ENCODE assay signal across 20 cellular contexts in genomic region chr20:64258071-64258823, GRCh38. TPM values are rescaled to one million over a fixed set of nuclear protein-coding genes. Genes with fewer than 3 reads are reported as not detected.
A peak's percentile ranks its signal among the peaks of the same experiment; 100 is the strongest.
DNase-seq lines count a peak whose midpoint lies in the region; ATAC-seq and TF ChIP-seq lines count a peak whose summit lies in the region.
"Had no signal": no experiment of that assay in that cellular context is flagged by ENCODE, and none has a peak within 500 bp of the region (broad histone marks: within the 10 kb centered on the region; RNA-seq: fewer than 3 reads in every experiment).

No MANE protein-coding gene starts in this region.

- H3K4me1 Mint-ChIP-seq in CD8-positive, alpha-beta memory T cell, result peaks cover 69 to 82% (median 77%) of the 10 kb centered on the region in 3 donors
- peaks cover 60 to 81% (median 77%) of the 10 kb centered on the region in 7 donors for H3K4me1 Mint-ChIP-seq in naive thymus-derived CD4-positive, alpha-beta T cell

- peaks cover 0 to 46% (median 11%) of the 10 kb centered on the region in 3 donors for H3K36me3 Mint-ChIP-seq in CD8-positive, alpha-beta memory T cell
- H3K36me3 Mint-ChIP-seq in naive thymus-derived CD4-positive, alpha-beta T cell, result peaks cover 0 to 29% (median 18%) of the 10 kb centered on the region in 5 donors

- no peak for DNase-seq in CD8-positive, alpha-beta memory T cell
- DNase-seq in WERI-Rb-1 (peak; percentile 10), NCI-H1694 treated with DMSO at 0.1 percent for 48 hours (lab: John Stamatoyannopoulos, UW) (no peak), GM19240 (ENCODE audit: insufficient read length, low spot score) (no peak), caudate nucleus (lab: John Stamatoyannopoulos, UW) (no peak)
- no peak for DNase-seq in naive thymus-derived CD4-positive, alpha-beta T cell
- DNase-seq in activated CD8-positive, alpha-beta memory T cell treated with anti-CD3 and anti-CD28 coated beads for 24 hours, result no peak
- DNase-seq: activated CD8-positive, alpha-beta memory T cell treated with anti-CD3 and anti-CD28 coated beads, Interleukin-2, amount 50 U/mL, for 48 hours; kidney glomerular epithelial cell; NCI-H2029; NCI-H510A treated with DMSO at 0.1 percent for 48 hours; pancreas; stimulated activated CD4-positive, alpha-beta T cell treated with anti-CD3 and anti-CD28 coated beads, Interleukin-2, amount 100 ng/mL, for 48 hours had no signal

- H4K20me1 ChIP-seq in BLaER1, result peaks cover 64% of the 10 kb centered on the region

- H3K27ac ChIP-seq in BLaER1, result no peak overlapping the region
- H3K27ac ChIP-seq in CD8-positive, alpha-beta memory T cell (ENCODE audit: low read depth, low read length), result no peak overlapping the region
- no peak overlapping the region for H3K27ac ChIP-seq in WERI-Rb-1
- no peak overlapping the region for H3K27ac ChIP-seq in naive thymus-derived CD4-positive, alpha-beta T cell (ENCODE audit: low read depth, low read length)
- H3K27ac ChIP-seq in caudate nucleus (ENCODE audit: low read depth, low read length), result no peak overlapping the region
- H3K27ac ChIP-seq: epithelial cell of prostate, pancreas, SJSA1 had no signal

- POLR2A ChIA-PET in CD8-positive, alpha-beta memory T cell (lab: Charles Lee), result no interaction called here
- POLR2A ChIA-PET in naive thymus-derived CD4-positive, alpha-beta T cell (lab: Charles Lee), result interaction anchor here (0.7 to 1.2 kb wide), 4 partner anchors 8 to 101 kb away, joined by 3 to 6 read pairs (median 3); no protein-coding TSS in a partner anchor

- H3K9me3 Mint-ChIP-seq in CD8-positive, alpha-beta memory T cell, result no peaks in the 10 kb centered on the region
- peaks cover 0 to 6% (median 0%) of the 10 kb centered on the region in 11 donors for H3K9me3 Mint-ChIP-seq in naive thymus-derived CD4-positive, alpha-beta T cell
- H3K9me3 Mint-ChIP-seq: activated naive CD4-positive, alpha-beta T cell treated with anti-CD3 and anti-CD28 coated beads, Interleukin-2, amount 50 U/mL, for 72 hours; dendritic cell treated with granulocyte-macrophage colony-stimulating factor and Interleukin-4, amounts not matched to agents 40 ng/mL and 50 ng/mL, for 4 days had no signal

- no peaks in the 10 kb centered on the region for H3K9me3 ChIP-seq in BLaER1
- no peaks in the 10 kb centered on the region for H3K9me3 ChIP-seq in CD8-positive, alpha-beta memory T cell (ENCODE audit: low read length)
- H3K9me3 ChIP-seq in WERI-Rb-1 (ENCODE audit: severe bottlenecking), result no peaks in the 10 kb centered on the region
- no peaks in the 10 kb centered on the region for H3K9me3 ChIP-seq in naive thymus-derived CD4-positive, alpha-beta T cell (ENCODE audit: control insufficient read depth in 2 of 3, low read length in 3 of 3)
- H3K9me3 ChIP-seq: HAP-1, pancreas, SJSA1 had no signal

- H3K27me3 ChIP-seq in BLaER1, result no peaks in the 10 kb centered on the region
- no peaks in the 10 kb centered on the region for H3K27me3 ChIP-seq in CD8-positive, alpha-beta memory T cell (ENCODE audit: insufficient read depth, low read length, poor library complexity, severe bottlenecking)
- H3K27me3 ChIP-seq in WERI-Rb-1 (ENCODE audit: insufficient read depth, low read depth, severe bottlenecking), result no peaks in the 10 kb centered on the region
- H3K27me3 ChIP-seq in naive thymus-derived CD4-positive, alpha-beta T cell (ENCODE audit: control insufficient read depth in 2 of 2, insufficient read depth in 2 of 2, low read length in 2 of 2), result no peaks in the 10 kb centered on the region
- H3K27me3 ChIP-seq: pancreas, SJSA1 had no signal

- CTCF ChIA-PET in CD8-positive, alpha-beta memory T cell (lab: Charles Lee), result interaction anchor here (1.8 kb wide), 1 partner anchor 16 kb away, joined by 4 read pairs; no protein-coding TSS in a partner anchor
- CTCF ChIA-PET in naive thymus-derived CD4-positive, alpha-beta T cell (lab: Charles Lee), result interaction anchor here (1.0 kb wide), 1 partner anchor 10 kb away, joined by 3 read pairs; no protein-coding TSS in a partner anchor

- no peak overlapping the region for H3K4me3 ChIP-seq in BLaER1
- H3K4me3 ChIP-seq in CD8-positive, alpha-beta memory T cell (ENCODE audit: low read length), result no peak overlapping the region
- no peak overlapping the region for H3K4me3 ChIP-seq in WERI-Rb-1 (ENCODE audit: low read depth, low read length)
- H3K4me3 ChIP-seq in naive thymus-derived CD4-positive, alpha-beta T cell (ENCODE audit: low read length), result no peak overlapping the region
- H3K4me3 ChIP-seq: HAP-1, pancreas, SJSA1 had no signal

- H3K27ac Mint-ChIP-seq in CD8-positive, alpha-beta memory T cell, result peak overlapping the region in 7 of 8 donors; percentile 5 to 92 (median 15)
- H3K27ac Mint-ChIP-seq in naive thymus-derived CD4-positive, alpha-beta T cell, result peak overlapping the region; percentile 29 to 98 (median 94)
- H3K27ac Mint-ChIP-seq: dendritic cell treated with granulocyte-macrophage colony-stimulating factor and Interleukin-4, amounts not matched to agents 40 ng/mL and 50 ng/mL, for 4 days had no signal

- H3K4me1 ChIP-seq in BLaER1, result peaks cover 57% of the 10 kb centered on the region
- peaks cover 76% of the 10 kb centered on the region for H3K4me1 ChIP-seq in CD8-positive, alpha-beta memory T cell (ENCODE audit: insufficient read depth, low read length)
- H3K4me1 ChIP-seq in naive thymus-derived CD4-positive, alpha-beta T cell (ENCODE audit: control insufficient read depth in 2 of 2, insufficient read depth in 2 of 2, low read length in 2 of 2), result peaks cover 30 to 74% of the 10 kb centered on the region in 2 donors

- no peak for ATAC-seq in naive thymus-derived CD4-positive, alpha-beta T cell
- ATAC-seq: activated CD4-positive, CD25-positive, alpha-beta regulatory T cell treated with anti-CD3 and anti-CD28 coated beads, Interleukin-2, amount 50 U/mL, for 24 hours; activated naive CD4-positive, alpha-beta T cell treated with anti-CD3 and anti-CD28 coated beads, Interleukin-2, amount 50 U/mL, for 72 hours; pancreas had no signal

- peaks cover under 1 to 6% of the 10 kb centered on the region in 2 donors for H3K27me3 Mint-ChIP-seq in CD8-positive, alpha-beta memory T cell
- H3K27me3 Mint-ChIP-seq in naive thymus-derived CD4-positive, alpha-beta T cell, result peaks cover 0 to 2% (median 0%) of the 10 kb centered on the region in 5 donors
- H3K27me3 Mint-ChIP-seq: dendritic cell treated with granulocyte-macrophage colony-stimulating factor and Interleukin-4, amounts not matched to agents 40 ng/mL and 50 ng/mL, for 4 days had no signal

- H3K9ac ChIP-seq in BLaER1, result no peak overlapping the region

- H3K36me3 ChIP-seq in BLaER1, result peaks cover 24% of the 10 kb centered on the region
- H3K36me3 ChIP-seq in CD8-positive, alpha-beta memory T cell (ENCODE audit: insufficient read depth, low read length), result no peaks in the 10 kb centered on the region
- no peaks in the 10 kb centered on the region for H3K36me3 ChIP-seq in WERI-Rb-1
- H3K36me3 ChIP-seq in naive thymus-derived CD4-positive, alpha-beta T cell (ENCODE audit: control insufficient read depth in 2 of 3, insufficient read depth in 3 of 3, low read length in 3 of 3), result peaks cover 0 to 13% (median 0%) of the 10 kb centered on the region in 3 experiments
- H3K36me3 ChIP-seq: HAP-1, pancreas, SJSA1 had no signal

- intact Hi-C loops in naive thymus-derived CD4-positive, alpha-beta T cell (cut with micrococcal nuclease), result loop anchor here in 1 of 2 donors (5.0 kb wide), 1 partner anchor 176 kb away; the partner anchor contains the start of genes LKAAEAR1 and OPRL1

- peak overlapping the region in 6 of 7 donors; percentile 36 to 94 (median 50) for H3K4me3 Mint-ChIP-seq in CD8-positive, alpha-beta memory T cell
- H3K4me3 Mint-ChIP-seq in naive thymus-derived CD4-positive, alpha-beta T cell, result peak overlapping the region; percentile 10 to 100 (median 94)
- H3K4me3 Mint-ChIP-seq: dendritic cell treated with granulocyte-macrophage colony-stimulating factor and Interleukin-4, amounts not matched to agents 40 ng/mL and 50 ng/mL, for 4 days had no signal

- peak overlapping the region; percentile 97; the same call in 1 of the 2 replicates for H3K4me2 ChIP-seq in BLaER1

- no peak for TF ChIP-seq CTCF in WERI-Rb-1 (IDR thresholded peaks at IDR 0.05; ENCODE audit: low read depth, low read length)

RNA-seq across cellular contexts. Expression of gene PCMTD2, which starts 2.7 kb away (rescaled TPM):
- total RNA-seq in CD8-positive, alpha-beta memory T cell, result 10 to 100 TPM; 36.8 to 37.4 TPM
- polyA plus RNA-seq in CD8-positive, alpha-beta memory T cell, result 58.8 TPM
- total RNA-seq in naive thymus-derived CD4-positive, alpha-beta T cell, result 100 to 1,000 TPM in 3 of 5 experiments, 10 to 100 TPM in 2; 67.2 to 229 (median 103) TPM
- polyA plus RNA-seq in naive thymus-derived CD4-positive, alpha-beta T cell, result 100 to 1,000 TPM in 1 of 2 donors, 10 to 100 TPM in 1; 60.5 to 102 TPM
